31 cellular contexts compared by ENCODE assay signal in the genomic region with DNA sequence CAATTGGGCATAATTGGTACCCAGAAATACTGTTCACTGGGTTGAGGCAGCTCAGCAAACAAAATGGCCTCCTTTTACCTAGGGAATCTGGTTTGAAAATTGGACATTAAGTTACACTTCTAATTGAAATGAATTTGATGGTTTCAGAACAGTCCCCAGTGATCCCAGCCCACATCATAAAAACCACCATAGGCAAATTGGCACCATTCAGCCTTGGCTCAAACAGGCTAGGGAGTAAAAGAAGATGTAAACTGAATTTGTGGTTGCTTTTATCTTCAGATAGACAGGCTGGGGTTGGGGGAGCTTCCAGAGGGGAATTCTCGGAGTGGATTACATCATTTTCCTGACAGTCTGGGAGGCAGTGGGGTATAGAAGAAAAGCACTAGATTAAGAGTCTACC.
"Had no signal": no experiment of that assay in that cellular context is flagged by ENCODE, and none has a peak within 500 bp of the region (broad histone marks: within the 10 kb centered on the region; RNA-seq: fewer than 3 reads in every experiment).

No MANE protein-coding gene starts in this region.

- H3K27ac ChIP-seq: ascending aorta, brain microvascular endothelial cell, cardiac muscle cell, RWPE1, SJSA1 had no signal

- DNase-seq: activated B cell treated with CpG ODN at 0.5 μM for 24 hours; activated CD4-positive, alpha-beta T cell treated with anti-CD3 and anti-CD28 coated beads for 1 hour; activated CD4-positive, alpha-beta T cell treated with anti-CD3 and anti-CD28 coated beads, Interleukin-2, amount 10 ng/mL, durations not matched to agents 24 days and 14 days; activated CD4-positive, alpha-beta T cell treated with anti-CD3 and anti-CD28 coated beads, Interleukin-2, amount 50 U/mL, for 48 hours; activated CD8-positive, alpha-beta memory T cell treated with anti-CD3 and anti-CD28 coated beads, Interleukin-2, amount 10 ng/mL, durations not matched to agents 7 days and 5 days; activated effector memory CD4-positive, alpha-beta T cell treated with anti-CD3 and anti-CD28 coated beads, Interleukin-2, amount 50 U/mL, for 16 hours; activated naive CD4-positive, alpha-beta T cell treated with Interleukin-2 at 50 U/mL for 16 hours; activated naive CD8-positive, alpha-beta T cell treated with anti-CD3 and anti-CD28 coated beads, Interleukin-2, amount 50 U/mL, for 24 hours; activated T-cell treated with anti-CD3 and anti-CD28 coated beads, Interleukin-2, amount 50 U/mL, for 24 hours; amniotic stem cell; brain microvascular endothelial cell; Karpas-422; MM.1S; NCI-H1105; NCI-H1436; NCI-H187; NCI-H2081; NCI-H446; NCI-H774; Right ventricle myocardium superior; SW 1271; T1000 had no signal

- ATAC-seq: activated CD8-positive, alpha-beta memory T cell treated with anti-CD3 and anti-CD28 coated beads, Interleukin-2, amount 10 ng/mL, durations not matched to agents 7 days and 5 days; activated naive CD8-positive, alpha-beta T cell treated with anti-CD3 and anti-CD28 coated beads, Interleukin-2, amount 50 U/mL, for 24 hours; SK-N-SH treated with all-trans-retinoic acid at 6 μM for 48 hours had no signal

- H3K4me3 ChIP-seq: ascending aorta, cardiac muscle cell, SJSA1 had no signal

- H3K36me3 ChIP-seq: ascending aorta, brain microvascular endothelial cell, cardiac muscle cell, SJSA1 had no signal

- H3K4me1 ChIP-seq: ascending aorta, SJSA1 had no signal

- H3K4me1 Mint-ChIP-seq: activated B cell treated with CpG ODN at 0.5 μM for 24 hours; activated CD4-positive, alpha-beta T cell treated with anti-CD3 and anti-CD28 coated beads, Interleukin-2, amount 10 ng/mL, durations not matched to agents 24 days and 14 days; activated CD8-positive, alpha-beta memory T cell treated with anti-CD3 and anti-CD28 coated beads, Interleukin-2, amount 10 ng/mL, durations not matched to agents 7 days and 5 days had no signal

- H3K27me3 Mint-ChIP-seq: activated B cell treated with CpG ODN at 0.5 μM for 24 hours; activated CD4-positive, alpha-beta T cell treated with anti-CD3 and anti-CD28 coated beads, Interleukin-2, amount 10 ng/mL, durations not matched to agents 24 days and 14 days; activated CD8-positive, alpha-beta memory T cell treated with anti-CD3 and anti-CD28 coated beads, Interleukin-2, amount 10 ng/mL, durations not matched to agents 7 days and 5 days; activated naive CD8-positive, alpha-beta T cell treated with anti-CD3 and anti-CD28 coated beads, Interleukin-2, amount 50 U/mL, for 24 hours had no signal

- H3K27me3 ChIP-seq: ascending aorta, brain microvascular endothelial cell, cardiac muscle cell, SJSA1 had no signal

- FAIRE-seq: TTC549 had no signal

- H3K36me3 Mint-ChIP-seq: activated CD8-positive, alpha-beta memory T cell treated with anti-CD3 and anti-CD28 coated beads, Interleukin-2, amount 10 ng/mL, durations not matched to agents 7 days and 5 days; activated naive CD4-positive, alpha-beta T cell treated with anti-CD3 and anti-CD28 coated beads, Interleukin-2, amount 50 U/mL, for 72 hours had no signal

- H3K9me3 ChIP-seq: ascending aorta, SJSA1 had no signal

- H3K9me3 Mint-ChIP-seq: activated B cell treated with CpG ODN at 0.5 μM for 24 hours; T-helper 1 cell treated with Interleukin-12 subunit alpha and Interleukin-12 subunit beta and Interleukin-4 antibody, amounts not matched to agents 30 μg/mL and 1 μg/mL, for 36 hours had no signal

- H3K27ac Mint-ChIP-seq: activated B cell treated with CpG ODN at 0.5 μM for 24 hours; activated CD4-positive, alpha-beta T cell treated with anti-CD3 and anti-CD28 coated beads, Interleukin-2, amount 10 ng/mL, durations not matched to agents 24 days and 14 days; activated CD8-positive, alpha-beta memory T cell treated with anti-CD3 and anti-CD28 coated beads, Interleukin-2, amount 10 ng/mL, durations not matched to agents 7 days and 5 days; activated naive CD4-positive, alpha-beta T cell treated with anti-CD3 and anti-CD28 coated beads, Interleukin-2, amount 50 U/mL, for 72 hours; activated naive CD8-positive, alpha-beta T cell treated with anti-CD3 and anti-CD28 coated beads, Interleukin-2, amount 50 U/mL, for 24 hours; activated T-cell treated with anti-CD3 and anti-CD28 coated beads, Interleukin-2, amount 50 U/mL, for 24 hours; activated T-helper 1 cell treated with anti-CD3 and anti-CD28 coated beads, Interleukin-12 subunit alpha, Interleukin-12 subunit beta, Interleukin-2, Interleukin-4 antibody, amounts not matched to agents 30 ng/mL and 10 ng/mL and 1 ng/mL, durations not matched to agents 14 hours and 24 hours and 36 hours; T-helper 1 cell treated with Interleukin-12 subunit alpha and Interleukin-12 subunit beta and Interleukin-4 antibody, amounts not matched to agents 30 μg/mL and 1 μg/mL, for 36 hours had no signal

- H3K4me3 Mint-ChIP-seq: activated B cell treated with CpG ODN at 0.5 μM for 24 hours; activated CD4-positive, alpha-beta T cell treated with anti-CD3 and anti-CD28 coated beads, Interleukin-2, amount 10 ng/mL, durations not matched to agents 24 days and 14 days; activated CD8-positive, alpha-beta memory T cell treated with anti-CD3 and anti-CD28 coated beads, Interleukin-2, amount 10 ng/mL, durations not matched to agents 7 days and 5 days; activated naive CD8-positive, alpha-beta T cell treated with anti-CD3 and anti-CD28 coated beads, Interleukin-2, amount 50 U/mL, for 24 hours; activated T-cell treated with anti-CD3 and anti-CD28 coated beads, Interleukin-2, amount 50 U/mL, for 24 hours; activated T-helper 1 cell treated with anti-CD3 and anti-CD28 coated beads, Interleukin-12 subunit alpha, Interleukin-12 subunit beta, Interleukin-2, Interleukin-4 antibody, amounts not matched to agents 30 ng/mL and 10 ng/mL and 1 ng/mL, durations not matched to agents 14 hours and 24 hours and 36 hours; T-helper 1 cell treated with Interleukin-12 subunit alpha and Interleukin-12 subunit beta and Interleukin-4 antibody, amounts not matched to agents 30 μg/mL and 1 μg/mL, for 36 hours had no signal
